ENCODE assay signal across 16 cellular contexts in the genomic region with DNA sequence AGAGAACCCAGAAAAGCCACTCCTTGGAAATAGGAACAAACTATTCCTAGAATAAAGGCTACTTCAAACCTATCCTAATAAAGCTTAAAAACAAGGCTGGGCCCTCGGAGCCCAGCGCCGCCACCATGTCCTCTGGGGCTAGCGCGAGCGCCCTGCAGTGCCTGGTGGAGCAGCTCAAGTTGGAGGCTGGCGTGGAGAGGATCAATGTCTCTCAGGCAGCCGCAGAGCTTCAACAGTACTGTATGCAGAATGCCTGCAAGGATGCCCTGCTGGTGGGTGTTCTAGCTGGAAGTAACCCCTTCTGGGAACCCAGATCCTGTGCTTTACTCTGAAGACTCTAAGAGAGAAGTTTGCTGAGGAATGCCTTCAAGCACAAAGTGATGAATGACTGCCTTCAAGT.
DNase-seq lines count a peak whose midpoint lies in the region; ATAC-seq and TF ChIP-seq lines count a peak whose summit lies in the region.
"Had no signal": no experiment of that assay in that cellular context is flagged by ENCODE, and none has a peak within 500 bp of the region (broad histone marks: within the 10 kb centered on the region; RNA-seq: fewer than 3 reads in every experiment).

No MANE protein-coding gene starts in this region.

- H3K79me1 ChIP-seq in trophoblast cell (ENCODE audit: low read length) = no peaks in the 10 kb centered on the region

- H2BK12ac ChIP-seq in trophoblast cell (ENCODE audit: low read length) = peak overlapping the region; percentile 22

- no peak overlapping the region for H4K12ac ChIP-seq in trophoblast cell (ENCODE audit: low read depth, low read length)

- H3K36me3 Mint-ChIP-seq in WTC11 = peaks cover 1% of the 10 kb centered on the region; the same call in 1 of the 2 replicates

- H3K4me3 ChIP-seq in trophoblast cell (ENCODE audit: low read depth, low read length) (no peak overlapping the region), thyroid gland (replicated peaks in 1 of 3) (no peak overlapping the region)

- POLR2A ChIA-PET in WTC11 (lab: Charles Lee) = no interaction called here

- no peak overlapping the region; the same call in 1 of the 2 replicates for H3K27ac Mint-ChIP-seq in WTC11
- H3K27ac Mint-ChIP-seq: B cell; CD4-positive, alpha-beta T cell had no signal

- no peak overlapping the region for H3K23ac ChIP-seq in trophoblast cell (ENCODE audit: low read length)

- H3K9me3 Mint-ChIP-seq in WTC11 = peaks cover 2% of the 10 kb centered on the region
- H3K9me3 Mint-ChIP-seq: CD4-positive, alpha-beta T cell had no signal

- H3K14ac ChIP-seq in trophoblast cell (ENCODE audit: low read length) = no peak overlapping the region

- intact Hi-C loops in thyroid gland (cut with DNase I) = no loop called here

- no peak overlapping the region for H2BK5ac ChIP-seq in trophoblast cell (ENCODE audit: low read depth, low read length, poor library complexity)

- no peak overlapping the region for H4K91ac ChIP-seq in trophoblast cell (ENCODE audit: low read depth, low read length)

- no peaks in the 10 kb centered on the region for H3K27me3 Mint-ChIP-seq in WTC11 (ENCODE audit: low read depth)
- H3K27me3 Mint-ChIP-seq: B cell; CD4-positive, alpha-beta T cell had no signal

- no peak overlapping the region for H2BK120ac ChIP-seq in trophoblast cell (ENCODE audit: insufficient read depth, low read length, poor library complexity)

- no peaks in the 10 kb centered on the region for H3K27me3 ChIP-seq in trophoblast cell (ENCODE audit: insufficient read depth, low read length)
- no peaks in the 10 kb centered on the region for H3K27me3 ChIP-seq in thyroid gland

- no peaks in the 10 kb centered on the region for H3K9me3 ChIP-seq in trophoblast cell (ENCODE audit: insufficient read depth, low read depth, low read length)
- H3K9me3 ChIP-seq in thyroid gland = no peaks in the 10 kb centered on the region

- no peak for TF ChIP-seq POLR2A in thyroid gland (IDR thresholded peaks at IDR 0.05)

- TF ChIP-seq CTCF in WTC11 (IDR thresholded peaks at IDR 0.05) (no peak), thyroid gland (IDR thresholded peaks at IDR 0.05) (no peak)

- peaks cover 3% of the 10 kb centered on the region for H3K79me2 ChIP-seq in trophoblast cell (ENCODE audit: control insufficient read depth, insufficient read depth, low read length, poor library complexity)

- ATAC-seq in WTC11 (peak; percentile 97), GM18858 (IDR thresholded peaks at IDR 0.05; ENCODE audit: unreplicated experiment) (no peak), esophagus mucosa (no peak)

- peaks cover 22% of the 10 kb centered on the region for H3K4me1 Mint-ChIP-seq in WTC11

- no peak overlapping the region for H3K18ac ChIP-seq in trophoblast cell (ENCODE audit: low read length)

- peaks cover 0 to 2% of the 10 kb centered on the region in 2 experiments for H3K36me3 ChIP-seq in trophoblast cell (ENCODE audit: control insufficient read depth in 1 of 2, insufficient read depth in 2 of 2, low read length in 2 of 2)
- H3K36me3 ChIP-seq in thyroid gland = no peaks in the 10 kb centered on the region

- H2AFZ ChIP-seq in trophoblast cell (ENCODE audit: insufficient read depth, low read length, poor library complexity) = no peak overlapping the region

- WGBS in trophoblast cell (ENCODE audit: extremely low coverage, insufficient coverage, insufficient read length) = no CpG with 5 or more reads among the region's 8 CpGs
- 90 to 92% methylated on average over 4 to 8 of the region's 8 CpGs for WGBS in thyroid gland, 2 donors

- no peak overlapping the region for H3K4me3 Mint-ChIP-seq in WTC11
- H3K4me3 Mint-ChIP-seq: B cell; CD4-positive, alpha-beta T cell had no signal

- H2AK5ac ChIP-seq in trophoblast cell (ENCODE audit: low read length) = no peak overlapping the region

- CTCF ChIA-PET in WTC11 (lab: Charles Lee) = interaction anchor here (1.1 kb wide), 1 partner anchor 10 kb away, joined by 7 read pairs; no protein-coding TSS in a partner anchor

- no peak overlapping the region for H4K8ac ChIP-seq in trophoblast cell (ENCODE audit: low read depth, low read length)

- H3K9ac ChIP-seq in trophoblast cell (ENCODE audit: low read length) = no peak overlapping the region
- H3K9ac ChIP-seq: KMS-11 had no signal

- H3K4ac ChIP-seq in trophoblast cell (ENCODE audit: low read depth, low read length) = peak overlapping the region; percentile 70

- H3K4me1 ChIP-seq in trophoblast cell (ENCODE audit: control insufficient read depth in 1 of 2, insufficient read depth in 2 of 2, low read length in 2 of 2) (no peaks in the 10 kb centered on the region), thyroid gland (peaks cover 6 to 12% of the 10 kb centered on the region in 2 donors)

- DNase-seq in ELF-1 (ENCODE audit: low read depth, low spot score) = peak; percentile 48
- peak; percentile 48 for DNase-seq in WTC11 (ENCODE audit: low spot score)
- peak; percentile 7 for DNase-seq in iPS-NIHi11 (ENCODE audit: low spot score)
- DNase-seq in trophoblast cell = no peak
- no peak for DNase-seq in thyroid gland
- DNase-seq: 8988T; ACHN; C1 segment of cervical spinal cord; Calu3; CD4-positive, alpha-beta T cell; DMS 273 treated with DMSO at 0.1 percent for 48 hours; DMS79 had no signal

- H3K4me2 ChIP-seq in trophoblast cell (ENCODE audit: low read length) = no peak overlapping the region
- H3K4me2 ChIP-seq: KMS-11 had no signal

- H3K27ac ChIP-seq in trophoblast cell (ENCODE audit: low read depth, low read length) (no peak overlapping the region), thyroid gland (no peak overlapping the region)
- H3K27ac ChIP-seq: KMS-11 had no signal

TF ChIP-seq in WTC11, 78 proteins besides CTCF, POLR2A, EP300 and RAD21:
- TF ChIP-seq ATF6 (CRISPR knock-in tag; IDR thresholded peaks at IDR 0.05) (no peak), AR (CRISPR knock-in tag; IDR thresholded peaks at IDR 0.05) (no peak), USF2 (CRISPR knock-in tag; IDR thresholded peaks at IDR 0.05) (no peak), ETV6 (CRISPR knock-in tag; IDR thresholded peaks at IDR 0.05) (no peak), CDX4 (CRISPR knock-in tag; IDR thresholded peaks at IDR 0.05; ENCODE audit: borderline replicate concordance) (no peak), ZNF232 (CRISPR knock-in tag; IDR thresholded peaks at IDR 0.05) (no peak)
TF ChIP-seq in WTC11: peak in this region for 0.

Comparison
In these comparisons a context has a peak if more than half of its experiments do, and no peak if none do; other contexts are left out.
1. DNase-seq: peak in ELF-1 (single experiment), WTC11 (single experiment) and iPS-NIHi11 (single experiment); none in trophoblast cell (0 of 2) and thyroid gland (0 of 2).